In genomic region chr2:74556159-74556558, GRCh38 we compare ENCODE assay signal across 13 cellular contexts. TPM values are rescaled to one million over a fixed set of nuclear protein-coding genes. Genes with fewer than 3 reads are reported as not detected.
DNase-seq lines count a peak whose midpoint lies in the region; TF ChIP-seq lines count a peak whose summit lies in the region.
"Had no signal": no experiment of that assay in that cellular context is flagged by ENCODE, and none has a peak within 500 bp of the region (broad histone marks: within the 10 kb centered on the region; RNA-seq: fewer than 3 reads in every experiment).

No MANE protein-coding gene starts in this region.

- H3K79me2 ChIP-seq in Loucy (ENCODE audit: insufficient read depth, low read length) = peaks cover 26% of the 10 kb centered on the region

- H3K27ac Mint-ChIP-seq in T-helper 1 cell treated with Interleukin-12 subunit alpha and Interleukin-12 subunit beta and Interleukin-4 antibody, amounts not matched to agents 30 μg/mL and 1 μg/mL, for 36 hours = no peak overlapping the region

- H3K27me3 ChIP-seq in Loucy (ENCODE audit: insufficient read depth, low read length, poor library complexity, severe bottlenecking) = no peaks in the 10 kb centered on the region
- peaks cover 0 to 10% (median 0%) of the 10 kb centered on the region in 4 donors for H3K27me3 ChIP-seq in esophagus muscularis mucosa
- H3K27me3 ChIP-seq in spleen (replicated peaks in 1 of 7) = no peaks in the 10 kb centered on the region

- H3K36me3 ChIP-seq in Loucy (ENCODE audit: insufficient read depth, low read length) (no peaks in the 10 kb centered on the region), esophagus muscularis mucosa (peaks cover 0 to 11% (median 7%) of the 10 kb centered on the region in 4 donors), spleen (peaks cover 0 to 25% (median 9%) of the 10 kb centered on the region in 6 donors)

- H3K9me3 ChIP-seq in Loucy (ENCODE audit: insufficient read depth, low read depth, low read length) (no peaks in the 10 kb centered on the region), esophagus muscularis mucosa (no peaks in the 10 kb centered on the region), spleen (no peaks in the 10 kb centered on the region)

- peaks cover 11% of the 10 kb centered on the region for H3K36me3 Mint-ChIP-seq in T-helper 1 cell treated with Interleukin-12 subunit alpha and Interleukin-12 subunit beta and Interleukin-4 antibody, amounts not matched to agents 30 μg/mL and 1 μg/mL, for 36 hours (ENCODE audit: low read depth)

- no peak for TF ChIP-seq EP300 in esophagus muscularis mucosa (IDR thresholded peaks at IDR 0.05)

- H3K4me1 ChIP-seq in Loucy (ENCODE audit: insufficient read depth, low read length, poor library complexity, severe bottlenecking) = peaks cover 42% of the 10 kb centered on the region
- peaks cover 7 to 36% (median 29%) of the 10 kb centered on the region in 4 donors for H3K4me1 ChIP-seq in esophagus muscularis mucosa
- H3K4me1 ChIP-seq in spleen = peaks cover 7 to 75% (median 35%) of the 10 kb centered on the region in 6 donors

- no peaks in the 10 kb centered on the region for H3K9me3 Mint-ChIP-seq in T-helper 1 cell treated with Interleukin-12 subunit alpha and Interleukin-12 subunit beta and Interleukin-4 antibody, amounts not matched to agents 30 μg/mL and 1 μg/mL, for 36 hours

- H3K27me3 Mint-ChIP-seq in T-helper 1 cell treated with Interleukin-12 subunit alpha and Interleukin-12 subunit beta and Interleukin-4 antibody, amounts not matched to agents 30 μg/mL and 1 μg/mL, for 36 hours (ENCODE audit: low read depth) = peaks cover 4% of the 10 kb centered on the region

- H3K9ac ChIP-seq in Loucy (ENCODE audit: low read depth, low read length, poor library complexity, severe bottlenecking) = peak overlapping the region; percentile 97

- 81% methylated on average over 13 of the region's 14 CpGs for whole genome bisulfite sequencing in esophagus muscularis mucosa
- 56 to 80% (median 76%) methylated on average over 13 to 14 of the region's 14 CpGs for WGBS in spleen, 5 donors

- no peaks in the 10 kb centered on the region for H3K9me2 ChIP-seq in Loucy (replicated peaks; ENCODE audit: low read depth, low read length)

- no peak for DNase-seq in T-helper 1 cell
- DNase-seq in esophagus muscularis mucosa (ENCODE audit: extremely low spot score) = no peak
- DNase-seq in spleen = no peak
- no peak for DNase-seq in effector CD4-positive, alpha-beta T cell
- no peak for DNase-seq in CD1c-positive myeloid dendritic cell (ENCODE audit: extremely low spot score)
- DNase-seq in LoVo (ENCODE audit: low spot score) = no peak
- DNase-seq: 8988T, activated gamma-delta T cell treated with Interleukin-2 at 50 U/mL for 16 hours, NCI-H2081 had no signal

- peak overlapping the region; percentile 95 for H3K4me2 ChIP-seq in Loucy (ENCODE audit: low read depth, low read length, poor library complexity, severe bottlenecking)

- H3K4me3 ChIP-seq in Loucy (ENCODE audit: low read length, poor library complexity, severe bottlenecking) (peak overlapping the region; percentile 100), esophagus muscularis mucosa (peak overlapping the region in 3 of 4 donors; percentile 78 to 87 (median 82)), spleen (peak overlapping the region in 6 of 8 donors; percentile 75 to 99 (median 86))
- H3K4me3 ChIP-seq: lung had no signal

- H3F3A ChIP-seq in Loucy (ENCODE audit: low read depth) = no peaks in the 10 kb centered on the region

- H4K20me1 ChIP-seq in Loucy (ENCODE audit: insufficient read depth, low read length, poor library complexity, severe bottlenecking) = peaks cover 9% of the 10 kb centered on the region

- TF ChIP-seq CTCF in Loucy (conservative IDR thresholded peaks at IDR 0.05; ENCODE audit: low read length) (no peak), esophagus muscularis mucosa (IDR thresholded peaks at IDR 0.05) (no peak), spleen (IDR thresholded peaks at IDR 0.05 in 8 of 11, conservative IDR thresholded peaks at IDR 0.05 in 3 of 11) (no peak)

- peak overlapping the region in 1 of 4 donors; percentile 93 for H3K27ac ChIP-seq in esophagus muscularis mucosa (replicated peaks in 1 of 4)
- H3K27ac ChIP-seq in spleen = peak overlapping the region in 7 of 8 donors; percentile 90 to 96 (median 92)

- TF ChIP-seq POLR2A in esophagus muscularis mucosa (IDR thresholded peaks at IDR 0.05; ENCODE audit: low read depth) (no peak), spleen (IDR thresholded peaks at IDR 0.05) (no peak)

- peaks cover 29% of the 10 kb centered on the region for H3K4me1 Mint-ChIP-seq in T-helper 1 cell treated with Interleukin-12 subunit alpha and Interleukin-12 subunit beta and Interleukin-4 antibody, amounts not matched to agents 30 μg/mL and 1 μg/mL, for 36 hours (ENCODE audit: low read depth)

- peak overlapping the region; percentile 96 for H3K4me3 Mint-ChIP-seq in T-helper 1 cell treated with Interleukin-12 subunit alpha and Interleukin-12 subunit beta and Interleukin-4 antibody, amounts not matched to agents 30 μg/mL and 1 μg/mL, for 36 hours

- intact Hi-C loops in esophagus muscularis mucosa (cut with DNase I) (no loop called here), spleen (cut with DNase I; ENCODE audit: low total_unique reads) (no loop called here)

- no peak overlapping the region for H2AFZ ChIP-seq in Loucy (ENCODE audit: low read length)

RNA-seq across cellular contexts. Expression of gene DOK1, which starts 1.6 kb away (rescaled TPM):
- total RNA-seq in esophagus muscularis mucosa (10 to 100 TPM; 11.9 to 26.5 (median 19.3) TPM), spleen (10 to 100 TPM; 36.2 to 59.1 (median 39.7) TPM)
- polyA plus RNA-seq in spleen = 10 to 100 TPM; 19.9 to 41.7 (median 21.0) TPM

RNA-seq across cellular contexts. Expression of gene LOXL3, which starts 2.4 kb away (rescaled TPM):
- total RNA-seq in esophagus muscularis mucosa = 1 to 10 TPM; 7.1 to 8.6 (median 7.7) TPM
- total RNA-seq in spleen = 10 to 100 TPM; 11.6 to 27.4 (median 18.0) TPM
- polyA plus RNA-seq in spleen = 1 to 10 TPM; 1.8 to 4.6 (median 3.6) TPM

RNA-seq across cellular contexts. Expression of gene HTRA2, which starts 26.4 kb away (rescaled TPM):
- total RNA-seq in esophagus muscularis mucosa = 10 to 100 TPM; 29.7 to 37.9 (median 31.9) TPM
- total RNA-seq in spleen = 10 to 100 TPM; 34.2 to 58.7 (median 38.7) TPM
- polyA plus RNA-seq in spleen = 10 to 100 TPM; 46.0 to 48.7 (median 48.0) TPM

RNA-seq across cellular contexts. Expression of gene AUP1, which starts 26.7 kb away (rescaled TPM):
- total RNA-seq in esophagus muscularis mucosa (10 to 100 TPM; 83.6 to 95.1 (median 89.6) TPM), spleen (100 to 1,000 TPM; 107 to 182 (median 125) TPM)
- 100 to 1,000 TPM; 140 to 226 (median 223) TPM for polyA plus RNA-seq in spleen

RNA-seq across cellular contexts. Expression of gene DQX1, which starts 30.1 kb away (rescaled TPM):
- total RNA-seq in esophagus muscularis mucosa (not detected), spleen (under 1 TPM in 5 of 7 donors, not detected in 2; 0.24 to 0.52 (median 0.43) TPM)
- polyA plus RNA-seq in spleen = under 1 TPM; 0.09 to 0.22 (median 0.11) TPM
- total RNA-seq: dermis microvascular lymphatic vessel endothelial cell had no signal
